In genomic region chr5:92956886-92957285, GRCh38 we compare ENCODE assay signal across 34 cellular contexts.
"Had no signal": no experiment of that assay in that cellular context is flagged by ENCODE, and none has a peak within 500 bp of the region (broad histone marks: within the 10 kb centered on the region; RNA-seq: fewer than 3 reads in every experiment).

No MANE protein-coding gene starts in this region.

- DNase-seq: activated CD4-positive, alpha-beta memory T cell treated with anti-CD3 and anti-CD28 coated beads, Interleukin-2, amount 10 ng/mL, durations not matched to agents 7 days and 5 days; activated CD4-positive, alpha-beta T cell treated with anti-CD3 and anti-CD28 coated beads for 1 hour; activated CD4-positive, alpha-beta T cell treated with anti-CD3 and anti-CD28 coated beads for 48 hours; activated CD4-positive, CD25-positive, alpha-beta regulatory T cell; activated CD8-positive, alpha-beta memory T cell treated with anti-CD3 and anti-CD28 coated beads for 24 hours; activated CD8-positive, alpha-beta memory T cell treated with anti-CD3 and anti-CD28 coated beads, Interleukin-2, amount 10 ng/mL, durations not matched to agents 7 days and 5 days; activated CD8-positive, alpha-beta memory T cell treated with anti-CD3 and anti-CD28 coated beads, Interleukin-2, amount 50 U/mL, for 48 hours; activated effector memory CD4-positive, alpha-beta T cell treated with Interleukin-2 at 50 U/mL for 16 hours; activated naive CD4-positive, alpha-beta T cell treated with anti-CD3 and anti-CD28 coated beads, Interleukin-2, amount 10 ng/mL, durations not matched to agents 7 days and 5 days; activated naive CD8-positive, alpha-beta T cell treated with anti-CD3 and anti-CD28 coated beads, Interleukin-2, amount 50 U/mL, for 24 hours; activated T-cell treated with anti-CD3 and anti-CD28 coated beads, Interleukin-2, amount 50 U/mL, for 48 hours; amniotic stem cell; aorta; caudate nucleus; MM.1S; MV-4-11; NCI-H1092; NCI-H146; NCI-H187; NCI-H2029 treated with DMSO at 0.1 percent for 48 hours; NCI-H2107; NCI-H345; NCI-H510A; NCI-H748 treated with DMSO at 0.1 percent for 48 hours; NK-92 treated with Interleukin-12 subunit alpha and Interleukin-12 subunit beta, amount 100 ng/mL, for 24 hours; PC-3; Peyer's patch; SIG-M5; T1000; WERI-Rb-1 had no signal

- H3K36me3 ChIP-seq: breast epithelium, Peyer's patch, WERI-Rb-1 had no signal

- H3K27me3 ChIP-seq: breast epithelium, Peyer's patch had no signal

- H3K9me3 ChIP-seq: Peyer's patch had no signal

- H3K4me1 ChIP-seq: breast epithelium, Peyer's patch had no signal

- H3K4me3 ChIP-seq: breast epithelium, Peyer's patch had no signal

- ATAC-seq: activated CD8-positive, alpha-beta memory T cell treated with anti-CD3 and anti-CD28 coated beads, Interleukin-2, amount 10 ng/mL, durations not matched to agents 7 days and 5 days; activated naive CD8-positive, alpha-beta T cell treated with anti-CD3 and anti-CD28 coated beads, Interleukin-2, amount 50 U/mL, for 24 hours; PC-3; Right ventricle myocardium inferior had no signal

- H3K27ac ChIP-seq: breast epithelium, KMS-11, Peyer's patch, RWPE1, WERI-Rb-1 had no signal
